ENCODE assay signal across 2 cellular contexts in genomic region chr5:81544351-81545001, GRCh38.
TF ChIP-seq lines count a peak whose summit lies in the region.

No MANE protein-coding gene starts in this region.

TF ChIP-seq in SK-N-SH, 30 proteins besides CTCF, POLR2A, EP300 and RAD21 (continued from another document):
- TF ChIP-seq USF1 (IDR thresholded peaks at IDR 0.05; ENCODE audit: borderline replicate concordance, low read depth) = peak; percentile 76
- no peak for TF ChIP-seq YY1 (IDR thresholded peaks at IDR 0.05; ENCODE audit: low read depth)

TF ChIP-seq in SK-N-SH treated with all-trans-retinoic acid at 6 μM for 48 hours, 23 proteins besides CTCF, POLR2A, EP300 and RAD21 (continued from another document):
- TF ChIP-seq, protein P1, sequence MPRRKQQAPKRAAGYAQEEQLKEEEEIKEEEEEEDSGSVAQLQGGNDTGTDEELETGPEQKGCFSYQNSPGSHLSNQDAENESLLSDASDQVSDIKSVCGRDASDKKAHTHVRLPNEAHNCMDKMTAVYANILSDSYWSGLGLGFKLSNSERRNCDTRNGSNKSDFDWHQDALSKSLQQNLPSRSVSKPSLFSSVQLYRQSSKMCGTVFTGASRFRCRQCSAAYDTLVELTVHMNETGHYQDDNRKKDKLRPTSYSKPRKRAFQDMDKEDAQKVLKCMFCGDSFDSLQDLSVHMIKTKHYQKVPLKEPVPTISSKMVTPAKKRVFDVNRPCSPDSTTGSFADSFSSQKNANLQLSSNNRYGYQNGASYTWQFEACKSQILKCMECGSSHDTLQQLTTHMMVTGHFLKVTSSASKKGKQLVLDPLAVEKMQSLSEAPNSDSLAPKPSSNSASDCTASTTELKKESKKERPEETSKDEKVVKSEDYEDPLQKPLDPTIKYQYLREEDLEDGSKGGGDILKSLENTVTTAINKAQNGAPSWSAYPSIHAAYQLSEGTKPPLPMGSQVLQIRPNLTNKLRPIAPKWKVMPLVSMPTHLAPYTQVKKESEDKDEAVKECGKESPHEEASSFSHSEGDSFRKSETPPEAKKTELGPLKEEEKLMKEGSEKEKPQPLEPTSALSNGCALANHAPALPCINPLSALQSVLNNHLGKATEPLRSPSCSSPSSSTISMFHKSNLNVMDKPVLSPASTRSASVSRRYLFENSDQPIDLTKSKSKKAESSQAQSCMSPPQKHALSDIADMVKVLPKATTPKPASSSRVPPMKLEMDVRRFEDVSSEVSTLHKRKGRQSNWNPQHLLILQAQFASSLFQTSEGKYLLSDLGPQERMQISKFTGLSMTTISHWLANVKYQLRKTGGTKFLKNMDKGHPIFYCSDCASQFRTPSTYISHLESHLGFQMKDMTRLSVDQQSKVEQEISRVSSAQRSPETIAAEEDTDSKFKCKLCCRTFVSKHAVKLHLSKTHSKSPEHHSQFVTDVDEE (CRISPR knock-in tag; IDR thresholded peaks at IDR 0.05) = no peak
- no peak for TF ChIP-seq GLIS3 (CRISPR knock-in tag; IDR thresholded peaks at IDR 0.05)
- no peak for TF ChIP-seq ZFP30 (CRISPR knock-in tag; IDR thresholded peaks at IDR 0.05)
- no peak for TF ChIP-seq PPARA (CRISPR knock-in tag; IDR thresholded peaks at IDR 0.05; ENCODE audit: borderline replicate concordance)
- TF ChIP-seq, protein P2, sequence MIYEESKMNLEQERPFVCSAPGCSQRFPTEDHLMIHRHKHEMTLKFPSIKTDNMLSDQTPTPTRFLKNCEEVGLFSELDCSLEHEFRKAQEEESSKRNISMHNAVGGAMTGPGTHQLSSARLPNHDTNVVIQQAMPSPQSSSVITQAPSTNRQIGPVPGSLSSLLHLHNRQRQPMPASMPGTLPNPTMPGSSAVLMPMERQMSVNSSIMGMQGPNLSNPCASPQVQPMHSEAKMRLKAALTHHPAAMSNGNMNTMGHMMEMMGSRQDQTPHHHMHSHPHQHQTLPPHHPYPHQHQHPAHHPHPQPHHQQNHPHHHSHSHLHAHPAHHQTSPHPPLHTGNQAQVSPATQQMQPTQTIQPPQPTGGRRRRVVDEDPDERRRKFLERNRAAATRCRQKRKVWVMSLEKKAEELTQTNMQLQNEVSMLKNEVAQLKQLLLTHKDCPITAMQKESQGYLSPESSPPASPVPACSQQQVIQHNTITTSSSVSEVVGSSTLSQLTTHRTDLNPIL (CRISPR knock-in tag; IDR thresholded peaks at IDR 0.05; ENCODE audit: low read depth) = no peak
- no peak for TF ChIP-seq RARB (CRISPR knock-in tag; IDR thresholded peaks at IDR 0.05)
- TF ChIP-seq OSR1 (CRISPR knock-in tag; IDR thresholded peaks at IDR 0.05) = no peak
- TF ChIP-seq TOX (CRISPR knock-in tag; IDR thresholded peaks at IDR 0.05; ENCODE audit: borderline replicate concordance) = no peak
- no peak for TF ChIP-seq TCF4 (CRISPR knock-in tag; IDR thresholded peaks at IDR 0.05; ENCODE audit: borderline replicate concordance)
- no peak for TF ChIP-seq ESRRG (CRISPR knock-in tag; IDR thresholded peaks at IDR 0.05)
- no peak for TF ChIP-seq ZFP3 (CRISPR knock-in tag; IDR thresholded peaks at IDR 0.05)
